ENCODE assay signal across 21 cellular contexts in the genomic region with DNA sequence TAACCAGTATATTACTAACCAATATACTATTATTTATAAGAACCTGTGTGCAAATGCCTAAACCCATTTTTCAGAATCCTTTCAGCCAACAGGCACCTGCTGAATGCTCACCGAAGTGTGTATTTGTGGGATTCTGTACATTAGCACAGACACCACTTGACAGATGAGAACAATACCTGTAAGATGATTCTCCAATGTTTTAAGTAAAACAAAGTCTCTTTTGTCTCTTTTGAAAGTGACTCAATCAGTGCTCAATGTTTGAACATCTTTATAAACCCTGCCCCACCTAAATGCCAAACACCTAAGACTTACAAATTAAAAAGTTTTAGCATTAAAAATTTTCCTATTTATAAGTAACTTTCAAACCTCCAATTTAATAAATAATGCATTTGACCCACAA. TPM values are rescaled to one million over a fixed set of nuclear protein-coding genes. Genes with fewer than 3 reads are reported as not detected.
DNase-seq lines count a peak whose midpoint lies in the region; ATAC-seq, FAIRE-seq and TF ChIP-seq lines count a peak whose summit lies in the region.
"Had no signal": no experiment of that assay in that cellular context is flagged by ENCODE, and none has a peak within 500 bp of the region (broad histone marks: within the 10 kb centered on the region; RNA-seq: fewer than 3 reads in every experiment).

No MANE protein-coding gene starts in this region.

- H3K9me3 ChIP-seq in Caco-2 (no peaks in the 10 kb centered on the region), right lobe of liver (no peaks in the 10 kb centered on the region)
- H3K9me3 ChIP-seq: thoracic aorta had no signal

- intact Hi-C loops in Caco-2 (cut with micrococcal nuclease; ENCODE audit: unreplicated experiment), result no loop called here
- intact Hi-C loops in right lobe of liver (cut with DNase I), result no loop called here

- CTCF ChIA-PET in Caco-2 (lab: Charles Lee), result no interaction called here

- DNase-seq in Caco-2, result no peak
- peak; percentile 39 for DNase-seq in NCI-H69 (lab: John Stamatoyannopoulos, UW)
- peak; percentile 35 for DNase-seq in bronchial epithelial cell (ENCODE audit: low read depth)
- DNase-seq in right lobe of liver, result no peak
- no peak for DNase-seq in omental fat pad (ENCODE audit: low spot score)
- no peak for DNase-seq in NCI-H446 treated with DMSO at 0.1 percent for 48 hours (lab: John Stamatoyannopoulos, UW)
- DNase-seq in activated naive CD8-positive, alpha-beta T cell treated with anti-CD3 and anti-CD28 coated beads, Interleukin-2, amount 50 U/mL, for 24 hours, result no peak
- DNase-seq: activated CD4-positive, alpha-beta T cell treated with anti-CD3 and anti-CD28 coated beads for 4 hours; DND-41; effector memory CD8-positive, alpha-beta T cell; NCI-H1092 treated with DMSO at 0.1 percent for 48 hours; NCI-H2029; occipital lobe had no signal

- H3K4me1 ChIP-seq in Caco-2 (no peaks in the 10 kb centered on the region), right lobe of liver (peaks cover 0 to 13% (median 5%) of the 10 kb centered on the region in 4 donors)

- peak overlapping the region; percentile 91 for H3K27ac Mint-ChIP-seq in Caco-2 (ENCODE audit: unreplicated experiment)
- H3K27ac Mint-ChIP-seq in activated naive CD8-positive, alpha-beta T cell treated with anti-CD3 and anti-CD28 coated beads, Interleukin-2, amount 50 U/mL, for 24 hours, result no peak overlapping the region
- H3K27ac Mint-ChIP-seq: activated naive CD4-positive, alpha-beta T cell treated with anti-CD3 and anti-CD28 coated beads, Interleukin-2, amount 50 U/mL, for 24 hours had no signal

- peaks cover 6% of the 10 kb centered on the region for H3K36me3 Mint-ChIP-seq in Caco-2 (ENCODE audit: insufficient read depth, unreplicated experiment)
- H3K36me3 Mint-ChIP-seq in activated naive CD8-positive, alpha-beta T cell treated with anti-CD3 and anti-CD28 coated beads, Interleukin-2, amount 50 U/mL, for 24 hours (ENCODE audit: low read depth), result no peaks in the 10 kb centered on the region
- H3K36me3 Mint-ChIP-seq: activated naive CD4-positive, alpha-beta T cell treated with anti-CD3 and anti-CD28 coated beads, Interleukin-2, amount 50 U/mL, for 24 hours had no signal

- H3K4me3 Mint-ChIP-seq in Caco-2 (ENCODE audit: unreplicated experiment), result peak overlapping the region; percentile 96
- H3K4me3 Mint-ChIP-seq in activated naive CD8-positive, alpha-beta T cell treated with anti-CD3 and anti-CD28 coated beads, Interleukin-2, amount 50 U/mL, for 24 hours, result no peak overlapping the region

- H3K9me3 Mint-ChIP-seq in Caco-2 (ENCODE audit: unreplicated experiment), result no peaks in the 10 kb centered on the region
- no peaks in the 10 kb centered on the region for H3K9me3 Mint-ChIP-seq in activated naive CD8-positive, alpha-beta T cell treated with anti-CD3 and anti-CD28 coated beads, Interleukin-2, amount 50 U/mL, for 24 hours
- H3K9me3 Mint-ChIP-seq: activated naive CD4-positive, alpha-beta T cell treated with anti-CD3 and anti-CD28 coated beads, Interleukin-2, amount 50 U/mL, for 24 hours; effector memory CD8-positive, alpha-beta T cell had no signal

- H3K36me3 ChIP-seq in Caco-2 (ENCODE audit: control insufficient read depth, insufficient read depth, low read length) (no peaks in the 10 kb centered on the region), bronchial epithelial cell (ENCODE audit: control insufficient read depth, insufficient read depth, low read length) (no peaks in the 10 kb centered on the region), right lobe of liver (no peaks in the 10 kb centered on the region)
- H3K36me3 ChIP-seq: thoracic aorta had no signal

- H3K27ac ChIP-seq in right lobe of liver, result peak overlapping the region; percentile 29 to 89 (median 82)
- H3K27ac ChIP-seq: thoracic aorta had no signal

- TF ChIP-seq POLR2A in right lobe of liver (IDR thresholded peaks at IDR 0.05), result no peak

- POLR2A ChIA-PET in Caco-2 (lab: Charles Lee), result no interaction called here

- no peak for FAIRE-seq in bronchial epithelial cell (lab: Jason Lieb, UNC)

- TF ChIP-seq CTCF in Caco-2 (IDR thresholded peaks at IDR 0.05; ENCODE audit: insufficient read depth in 1 of 2, low read depth in 1 of 2, low read length in 1 of 2, severe bottlenecking in 1 of 2, unreplicated experiment in 1 of 2), result no peak
- no peak for TF ChIP-seq CTCF in bronchial epithelial cell (IDR thresholded peaks at IDR 0.05; ENCODE audit: insufficient read depth, low read length, severe bottlenecking)
- TF ChIP-seq CTCF in right lobe of liver (IDR thresholded peaks at IDR 0.05), result no peak
- no peak for TF ChIP-seq CTCF in omental fat pad (IDR thresholded peaks at IDR 0.05)

- BruUV-seq in Caco-2 (replicated peaks; lab: Mats Ljungman, UMichigan), result no TSS peak

- H3K27me3 Mint-ChIP-seq in Caco-2 (ENCODE audit: insufficient read depth, unreplicated experiment), result no peaks in the 10 kb centered on the region
- no peaks in the 10 kb centered on the region for H3K27me3 Mint-ChIP-seq in activated naive CD8-positive, alpha-beta T cell treated with anti-CD3 and anti-CD28 coated beads, Interleukin-2, amount 50 U/mL, for 24 hours
- H3K27me3 Mint-ChIP-seq: activated naive CD4-positive, alpha-beta T cell treated with anti-CD3 and anti-CD28 coated beads, Interleukin-2, amount 50 U/mL, for 24 hours had no signal

- H3K4me3 ChIP-seq in Caco-2 (ENCODE audit: low read depth, low read length) (peak overlapping the region; percentile 15), bronchial epithelial cell (ENCODE audit: low read depth, low read length) (no peak overlapping the region), right lobe of liver (peak overlapping the region in 2 of 3 donors; percentile 3 to 41)

- no peak for ATAC-seq in right lobe of liver
- ATAC-seq in omental fat pad (ENCODE audit: low FRiP score), result no peak
- no peak for ATAC-seq in activated naive CD8-positive, alpha-beta T cell treated with anti-CD3 and anti-CD28 coated beads, Interleukin-2, amount 50 U/mL, for 24 hours
- no peak for ATAC-seq in HG02610 (IDR thresholded peaks at IDR 0.05; ENCODE audit: unreplicated experiment)
- ATAC-seq: Right ventricle myocardium inferior had no signal

- H3K27me3 ChIP-seq in Caco-2 (replicated peaks; ENCODE audit: control insufficient read depth, insufficient read depth, low read length), result no peaks in the 10 kb centered on the region
- no peaks in the 10 kb centered on the region for H3K27me3 ChIP-seq in bronchial epithelial cell (ENCODE audit: control insufficient read depth, insufficient read depth, low read length)
- H3K27me3 ChIP-seq in right lobe of liver, result no peaks in the 10 kb centered on the region

- WGBS in right lobe of liver (ENCODE audit: insufficient coverage, low coverage, low lambda C conversion rate, missing lambda C conversion rate), result 33% methylated on average over 1 of the region's 1 CpG

- peaks cover 10% of the 10 kb centered on the region for H3K4me1 Mint-ChIP-seq in Caco-2 (ENCODE audit: low read depth, unreplicated experiment)
- H3K4me1 Mint-ChIP-seq in activated naive CD8-positive, alpha-beta T cell treated with anti-CD3 and anti-CD28 coated beads, Interleukin-2, amount 50 U/mL, for 24 hours, result peaks cover 9% of the 10 kb centered on the region

RNA-seq across cellular contexts. Expression of a gene that starts 0.8 kb away (rescaled TPM):
- 4.6 and 8.3 TPM in 2 replicates for total RNA-seq in Caco-2 (2022)
- not detected in 2 replicates for total RNA-seq in bronchial epithelial cell
- 1 to 10 TPM; 1.3 to 7.4 (median 3.5) TPM for total RNA-seq in right lobe of liver
- total RNA-seq in omental fat pad, result 1 to 10 TPM; 1.9 to 4.0 (median 2.7) TPM
- total RNA-seq: chondrocyte had no signal

RNA-seq across cellular contexts. Expression of a gene that starts 46.3 kb away (rescaled TPM):
- total RNA-seq in Caco-2 (2022), result not detected in 2 replicates
- not detected in 2 replicates for total RNA-seq in bronchial epithelial cell
- not detected for total RNA-seq in right lobe of liver
- total RNA-seq in omental fat pad, result not detected
- total RNA-seq: astrocyte, chondrocyte, LHCN-M2, lung microvascular endothelial cell, occipital lobe, thoracic aorta had no signal

Comparison
In these comparisons a context has a peak if more than half of its experiments do, and no peak if none do; other contexts are left out.
1. DNase-seq: peak in NCI-H69 (single experiment) and bronchial epithelial cell (single experiment); none in Caco-2 (0 of 2), right lobe of liver (0 of 3), omental fat pad (single experiment), NCI-H446 treated with DMSO at 0.1 percent for 48 hours (single experiment) and activated naive CD8-positive, alpha-beta T cell treated with anti-CD3 and anti-CD28 coated beads, Interleukin-2, amount 50 U/mL, for 24 hours (single experiment).